Comparison of ENCODE assay signal across 8 cellular contexts in the genomic region with DNA sequence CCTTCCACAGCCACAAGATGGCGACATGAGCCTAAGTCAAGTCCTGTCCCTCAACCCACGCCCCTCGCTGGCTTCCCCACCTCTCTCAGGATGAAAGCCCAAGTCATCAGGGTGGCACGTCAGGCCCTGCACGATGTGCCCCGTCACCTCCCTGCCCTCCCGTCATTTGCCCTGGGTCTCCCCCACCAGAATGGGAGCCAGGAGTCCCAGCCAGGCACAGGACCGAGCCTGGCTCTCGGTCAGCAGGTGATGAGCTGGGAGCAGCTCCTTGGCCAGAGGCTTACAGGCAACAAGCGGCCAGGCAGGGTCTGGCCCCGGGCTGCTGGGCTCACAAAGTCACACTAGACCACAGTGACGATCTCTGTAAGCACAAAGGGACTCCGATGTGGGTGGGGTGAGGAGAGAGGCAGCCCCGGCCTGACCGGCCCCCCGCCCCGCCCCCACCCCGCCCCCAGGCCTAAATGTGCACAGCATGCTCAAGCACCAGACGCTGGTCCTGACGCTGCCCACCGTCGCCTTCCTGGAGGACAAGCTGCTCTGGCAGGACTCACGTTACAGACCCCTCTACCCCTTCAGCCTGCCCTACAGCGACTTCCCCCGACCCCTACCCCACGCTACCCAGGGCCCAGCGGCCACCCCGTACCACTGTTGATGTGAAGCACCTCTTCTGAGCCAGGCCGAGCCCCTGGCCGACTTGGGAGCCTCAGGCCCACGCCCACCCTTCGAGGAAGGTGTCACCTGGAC.
DNase-seq lines count a peak whose midpoint lies in the region; ATAC-seq and TF ChIP-seq lines count a peak whose summit lies in the region.

No MANE protein-coding gene starts in this region.

- no peak overlapping the region for H3K4me3 Mint-ChIP-seq in T-helper 2 cell treated with Interferon-gamma antibody and Interleukin-4, amounts not matched to agents 5 μg/mL and 100 μg/mL, for 36 hours

- peak overlapping the region; percentile 68 for H3K27ac Mint-ChIP-seq in T-helper 2 cell treated with Interferon-gamma antibody and Interleukin-4, amounts not matched to agents 5 μg/mL and 100 μg/mL, for 36 hours

- no peaks in the 10 kb centered on the region for H3K9me3 Mint-ChIP-seq in T-helper 2 cell treated with Interferon-gamma antibody and Interleukin-4, amounts not matched to agents 5 μg/mL and 100 μg/mL, for 36 hours

- no peak for ATAC-seq in HG02798 (IDR thresholded peaks at IDR 0.05; ENCODE audit: poor library complexity, unreplicated experiment)
- no peak for ATAC-seq in GM18511 (IDR thresholded peaks at IDR 0.05; ENCODE audit: unreplicated experiment)

- peak; percentile 86 for TF ChIP-seq CTCF in GM12872 (IDR thresholded peaks at IDR 0.05; ENCODE audit: insufficient read depth, low read depth, low read length)

- H3K4me1 Mint-ChIP-seq in T-helper 2 cell treated with Interferon-gamma antibody and Interleukin-4, amounts not matched to agents 5 μg/mL and 100 μg/mL, for 36 hours (ENCODE audit: low read depth), result peaks cover 14% of the 10 kb centered on the region

- no peak overlapping the region for H3K4me3 ChIP-seq in skeletal muscle cell (ENCODE audit: low read depth, low read length)

- H3K27me3 Mint-ChIP-seq in T-helper 2 cell treated with Interferon-gamma antibody and Interleukin-4, amounts not matched to agents 5 μg/mL and 100 μg/mL, for 36 hours (ENCODE audit: low read depth), result no peaks in the 10 kb centered on the region

- peak; percentile 13 for DNase-seq in NCI-H1436 treated with DMSO at 0.1 percent for 48 hours (lab: John Stamatoyannopoulos, UW)
- peak; percentile 91 for DNase-seq in T-helper 2 cell treated with Interferon-gamma antibody and Interleukin-4, amounts not matched to agents 5 μg/mL and 100 μg/mL, for 36 hours (ENCODE audit: low spot score)
- DNase-seq in amygdala (lab: John Stamatoyannopoulos, UW), result peak in 42 of 56 donors; percentile 4 to 79 (median 38)
- DNase-seq in hepatic stellate cell (ENCODE audit: low spot score), result peak; percentile 61
- peak; percentile 26 for DNase-seq in skeletal muscle cell (ENCODE audit: low read depth)

- H3K36me3 Mint-ChIP-seq in T-helper 2 cell treated with Interferon-gamma antibody and Interleukin-4, amounts not matched to agents 5 μg/mL and 100 μg/mL, for 36 hours (ENCODE audit: low read depth), result peaks cover 35% of the 10 kb centered on the region

Comparison
In these comparisons a context has a peak if more than half of its experiments do, and no peak if none do; other contexts are left out.
1. DNase-seq: peak in every context shown above with its lines; median percentile 91 in T-helper 2 cell treated with Interferon-gamma antibody and Interleukin-4, amounts not matched to agents 5 μg/mL and 100 μg/mL, for 36 hours; 61 in hepatic stellate cell; 38 in amygdala; 26 in skeletal muscle cell; 13 in NCI-H1436 treated with DMSO at 0.1 percent for 48 hours.